8 cellular contexts compared by ENCODE assay signal in genomic region chr3:80241791-80242190, GRCh38.
"Had no signal": no experiment of that assay in that cellular context is flagged by ENCODE, and none has a peak within 500 bp of the region (broad histone marks: within the 10 kb centered on the region; RNA-seq: fewer than 3 reads in every experiment).

No MANE protein-coding gene starts in this region.

- FAIRE-seq: G401.6, GM12878, GM12891, GM12892, GM18507, GM19239 had no signal

- ATAC-seq: GM12878 had no signal

- H3K4me3 ChIP-seq: GM12878 had no signal

- DNase-seq: GDM1, GF-D8 had no signal
